8 cellular contexts compared by ENCODE assay signal in genomic region chr9:21096172-21096900, GRCh38. TPM values are rescaled to one million over a fixed set of nuclear protein-coding genes. Genes with fewer than 3 reads are reported as not detected.
DNase-seq lines count a peak whose midpoint lies in the region; ATAC-seq and TF ChIP-seq lines count a peak whose summit lies in the region.

No MANE protein-coding gene starts in this region.

- no peak for TF ChIP-seq CTCF in RWPE1 (conservative IDR thresholded peaks at IDR 0.05; ENCODE audit: low read depth)
- TF ChIP-seq CTCF in choroid plexus epithelial cell (conservative IDR thresholded peaks at IDR 0.05; ENCODE audit: low read depth, low read length): peak; percentile 6
- TF ChIP-seq CTCF in uterus (IDR thresholded peaks at IDR 0.05): no peak

- peak; percentile 88 for ATAC-seq in GM18858 (IDR thresholded peaks at IDR 0.05; ENCODE audit: unreplicated experiment)
- ATAC-seq in HG03064 (IDR thresholded peaks at IDR 0.05; ENCODE audit: low read depth, unreplicated experiment): peak; percentile 76

- TF ChIP-seq POLR2A in uterus (IDR thresholded peaks at IDR 0.05): no peak

- CTCF ChIA-PET in RWPE1 (lab: Yijun Ruan, JAX): interaction anchor here (0.6 kb wide), 1 partner anchor 9 kb away, joined by 3 read pairs; no protein-coding TSS in a partner anchor

- POLR2A ChIA-PET in RWPE1 (lab: Yijun Ruan, JAX; ENCODE audit: low non-redundant PET): no interaction called here

- DNase-seq in AG08396 (ENCODE audit: low spot score) (peak; percentile 20), RWPE1 (ENCODE audit: low spot score) (peak; percentile 65), choroid plexus epithelial cell (ENCODE audit: low read depth) (peak; percentile 82), uterus (no peak)
- no peak for DNase-seq in activated CD4-positive, CD25-positive, alpha-beta regulatory T cell treated with anti-CD3 and anti-CD28 coated beads, Interleukin-2, amount 50 U/mL, for 72 hours

- H3K36me3 ChIP-seq in muscle layer of duodenum (ENCODE audit: control insufficient read depth in 1 of 2, insufficient read depth in 2 of 2, low read length in 2 of 2) (no peaks in the 10 kb centered on the region), uterus (peaks cover 0 to 2% of the 10 kb centered on the region in 2 donors)

- intact Hi-C loops in uterus (cut with DNase I; ENCODE audit: low total_unique reads): no loop called here

- no peaks in the 10 kb centered on the region for H3K27me3 ChIP-seq in muscle layer of duodenum (ENCODE audit: low read depth, low read length)
- no peaks in the 10 kb centered on the region for H3K27me3 ChIP-seq in uterus

- H3K9me3 ChIP-seq in muscle layer of duodenum (ENCODE audit: control insufficient read depth in 1 of 2, low read length in 2 of 2) (no peaks in the 10 kb centered on the region), uterus (no peaks in the 10 kb centered on the region)

- H3K4me3 ChIP-seq in choroid plexus epithelial cell (ENCODE audit: low read depth, low read length) (peak overlapping the region; percentile 26), muscle layer of duodenum (ENCODE audit: low read depth in 1 of 2, low read length in 2 of 2) (peak overlapping the region; percentile 40 to 48), uterus (peak overlapping the region; percentile 12 to 14)

- no peak overlapping the region for H3K27ac ChIP-seq in RWPE1
- peak overlapping the region; percentile 70 for H3K27ac ChIP-seq in muscle layer of duodenum (ENCODE audit: low read length)
- peak overlapping the region; percentile 71 to 74 for H3K27ac ChIP-seq in uterus

- H3K4me1 ChIP-seq in muscle layer of duodenum (ENCODE audit: control insufficient read depth in 1 of 2, insufficient read depth in 2 of 2, low read length in 2 of 2) (peaks cover 3 to 7% of the 10 kb centered on the region in 2 donors), uterus (peaks cover 0 to 3% of the 10 kb centered on the region in 2 donors)

RNA-seq across cellular contexts. Expression of gene IFNB1, which starts 18.6 kb away (rescaled TPM):
- total RNA-seq in uterus: not detected

RNA-seq across cellular contexts. Expression of gene IFNW1, which starts 45.3 kb away (rescaled TPM):
- not detected for total RNA-seq in uterus

Comparison
In these comparisons a context has a peak if more than half of its experiments do, and no peak if none do; other contexts are left out.
1. DNase-seq: peak in AG08396 (single experiment), RWPE1 (single experiment) and choroid plexus epithelial cell (single experiment); none in uterus (0 of 2) and activated CD4-positive, CD25-positive, alpha-beta regulatory T cell treated with anti-CD3 and anti-CD28 coated beads, Interleukin-2, amount 50 U/mL, for 72 hours (single experiment).
2. Peak in every context shown above with its lines, with median percentiles within 50 percentile points of each other: H3K4me3 ChIP-seq.